ENCODE assay signal across 14 cellular contexts in the genomic region with DNA sequence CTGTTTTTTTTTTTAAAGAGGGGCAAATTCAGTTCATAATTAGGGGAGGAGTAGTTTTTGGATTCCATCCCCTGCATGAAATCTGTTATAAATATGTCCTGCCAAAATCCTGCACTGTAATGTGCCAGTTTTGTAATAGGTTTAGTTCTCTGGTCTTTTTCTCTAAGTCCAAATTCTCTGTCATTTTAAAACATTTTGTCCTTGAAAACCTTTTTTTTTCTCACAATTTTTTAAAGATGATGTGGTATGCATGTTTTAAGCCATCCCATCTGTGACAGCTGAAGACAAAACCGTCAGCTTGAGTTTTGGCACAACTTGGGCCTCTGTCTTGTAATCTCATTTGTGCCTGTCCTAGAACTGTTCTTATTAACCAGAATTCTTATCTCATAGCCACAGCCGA.
DNase-seq lines count a peak whose midpoint lies in the region; ATAC-seq and TF ChIP-seq lines count a peak whose summit lies in the region.
"Had no signal": no experiment of that assay in that cellular context is flagged by ENCODE, and none has a peak within 500 bp of the region (broad histone marks: within the 10 kb centered on the region; RNA-seq: fewer than 3 reads in every experiment).

No MANE protein-coding gene starts in this region.

- DNase-seq in A673 (ENCODE audit: low spot score) (peak; percentile 61), NCI-H82 treated with DMSO at 0.1 percent for 48 hours (lab: John Stamatoyannopoulos, UW; ENCODE audit: unreplicated experiment) (peak; percentile 7), middle frontal gyrus (ENCODE audit: extremely low spot score, low spot score) (peak; percentile 53), superior temporal gyrus (ENCODE audit: extremely low spot score) (peak; percentile 59), NCI-H187 (lab: John Stamatoyannopoulos, UW) (no peak)
- DNase-seq in activated naive CD4-positive, alpha-beta T cell treated with anti-CD3 and anti-CD28 coated beads for 36 hours, result no peak
- DNase-seq: CD4-positive, CD25-positive, alpha-beta regulatory T cell; DMS 273 treated with DMSO at 0.1 percent for 48 hours; GM23248 had no signal

- H3K27ac ChIP-seq in A673 (ENCODE audit: low read depth, low read length, poor library complexity, severe bottlenecking), result peak overlapping the region; percentile 51
- H3K27ac ChIP-seq: 22Rv1; BLaER1 treated with 17β-estradiol and CSF1 and Interleukin-3, amounts not matched to agents 10 nM and 100 nM; GM23248 had no signal

- no peak overlapping the region for H3K27ac Mint-ChIP-seq in activated naive CD4-positive, alpha-beta T cell treated with anti-CD3 and anti-CD28 coated beads for 36 hours
- H3K27ac Mint-ChIP-seq: CD4-positive, CD25-positive, alpha-beta regulatory T cell had no signal

- no TSS peak for BruUV-seq in A673 (replicated peaks; lab: Mats Ljungman, UMichigan)

- TF ChIP-seq CTCF in A673 (conservative IDR thresholded peaks at IDR 0.05; ENCODE audit: low read depth, low read length), result no peak

- ATAC-seq in GM21737 (IDR thresholded peaks at IDR 0.05; ENCODE audit: unreplicated experiment), result no peak
- ATAC-seq: GM12878, HepG2 had no signal

- no peak overlapping the region for H3K4me3 Mint-ChIP-seq in activated naive CD4-positive, alpha-beta T cell treated with anti-CD3 and anti-CD28 coated beads for 36 hours
- H3K4me3 Mint-ChIP-seq: CD4-positive, CD25-positive, alpha-beta regulatory T cell had no signal

- H3K36me3 Mint-ChIP-seq in activated naive CD4-positive, alpha-beta T cell treated with anti-CD3 and anti-CD28 coated beads for 36 hours (ENCODE audit: low read depth), result no peaks in the 10 kb centered on the region
- H3K36me3 Mint-ChIP-seq: CD4-positive, CD25-positive, alpha-beta regulatory T cell had no signal

- no peaks in the 10 kb centered on the region for H3K27me3 ChIP-seq in A673 (replicated peaks; ENCODE audit: insufficient read depth, low read depth, low read length, poor library complexity)
- H3K27me3 ChIP-seq: BLaER1 treated with 17β-estradiol and CSF1 and Interleukin-3, amounts not matched to agents 10 nM and 100 nM had no signal

- H3K36me3 ChIP-seq in A673 (ENCODE audit: insufficient read depth, low read length, poor library complexity, severe bottlenecking), result no peaks in the 10 kb centered on the region
- H3K36me3 ChIP-seq: BLaER1 treated with 17β-estradiol and CSF1 and Interleukin-3, amounts not matched to agents 10 nM and 100 nM had no signal

- intact Hi-C loops in A673 (cut with micrococcal nuclease; ENCODE audit: unreplicated experiment), result loop anchor here (5.0 kb wide), 1 partner anchor 371 kb away; no protein-coding TSS in a partner anchor
- intact Hi-C loops in activated naive CD4-positive, alpha-beta T cell treated with anti-CD3 and anti-CD28 coated beads for 36 hours (cut with micrococcal nuclease), result no loop called here

- H3K9me3 ChIP-seq in A673 (ENCODE audit: low read depth, low read length, poor library complexity, severe bottlenecking), result no peaks in the 10 kb centered on the region
- H3K9me3 ChIP-seq: BLaER1 treated with 17β-estradiol and CSF1 and Interleukin-3, amounts not matched to agents 10 nM and 100 nM had no signal

- H3K4me1 Mint-ChIP-seq in activated naive CD4-positive, alpha-beta T cell treated with anti-CD3 and anti-CD28 coated beads for 36 hours (ENCODE audit: low read depth), result no peaks in the 10 kb centered on the region
- H3K4me1 Mint-ChIP-seq: CD4-positive, CD25-positive, alpha-beta regulatory T cell had no signal

- POLR2A ChIA-PET in A673 (lab: Charles Lee; ENCODE audit: low non-redundant PET), result no interaction called here

- peaks cover 7% of the 10 kb centered on the region for H3K9me3 Mint-ChIP-seq in activated naive CD4-positive, alpha-beta T cell treated with anti-CD3 and anti-CD28 coated beads for 36 hours

- H3K27me3 Mint-ChIP-seq in activated naive CD4-positive, alpha-beta T cell treated with anti-CD3 and anti-CD28 coated beads for 36 hours (ENCODE audit: low read depth), result no peaks in the 10 kb centered on the region
- H3K27me3 Mint-ChIP-seq: CD4-positive, CD25-positive, alpha-beta regulatory T cell had no signal

- CTCF ChIA-PET in A673 (lab: Charles Lee), result no interaction called here
- CTCF ChIA-PET in activated naive CD4-positive, alpha-beta T cell treated with anti-CD3 and anti-CD28 coated beads for 36 hours (lab: Charles Lee), result no interaction called here

- peaks cover 22% of the 10 kb centered on the region for H3K4me1 ChIP-seq in A673 (ENCODE audit: insufficient read depth, low read length, poor library complexity, severe bottlenecking)
- H3K4me1 ChIP-seq: BLaER1 treated with 17β-estradiol and CSF1 and Interleukin-3, amounts not matched to agents 10 nM and 100 nM had no signal

- H3K4me3 ChIP-seq in A673 (ENCODE audit: low read depth, low read length, poor library complexity, severe bottlenecking), result no peak overlapping the region
- H3K4me3 ChIP-seq: BLaER1 treated with 17β-estradiol and CSF1 and Interleukin-3, amounts not matched to agents 10 nM and 100 nM; GM12878; GM23248 had no signal

Comparison
In these comparisons a context has a peak if more than half of its experiments do, and no peak if none do; other contexts are left out.
1. DNase-seq: peak in A673 (single experiment), NCI-H82 treated with DMSO at 0.1 percent for 48 hours (single experiment), middle frontal gyrus (single experiment) and superior temporal gyrus (single experiment); none in activated naive CD4-positive, alpha-beta T cell treated with anti-CD3 and anti-CD28 coated beads for 36 hours (single experiment) and NCI-H187 (0 of 2).